Comparison of ENCODE assay signal across 1 cellular context in genomic region chr4:112114452-112114851, GRCh38.
TF ChIP-seq lines count a peak whose summit lies in the region.

No MANE protein-coding gene starts in this region.

TF ChIP-seq in A549, 52 proteins besides CTCF, POLR2A, EP300 and RAD21 (continued from another document):
- no peak for TF ChIP-seq ZFP36 (IDR thresholded peaks at IDR 0.05; ENCODE audit: borderline replicate concordance, partially characterized antibody)
- TF ChIP-seq GATA3 (IDR thresholded peaks at IDR 0.05; ENCODE audit: borderline replicate concordance): no peak
- TF ChIP-seq EHF (CRISPR knock-in tag; IDR thresholded peaks at IDR 0.05): no peak
- TF ChIP-seq ELK1 (IDR thresholded peaks at IDR 0.05; ENCODE audit: low read depth, low read length): no peak
- TF ChIP-seq ZSCAN20 (CRISPR knock-in tag; IDR thresholded peaks at IDR 0.05): no peak
- TF ChIP-seq FOSL2 (IDR thresholded peaks at IDR 0.05): no peak
- TF ChIP-seq FOSL2 (CRISPR knock-in tag; IDR thresholded peaks at IDR 0.05): no peak
- no peak for TF ChIP-seq JUNB (IDR thresholded peaks at IDR 0.05)
- no peak for TF ChIP-seq PHF8 (IDR thresholded peaks at IDR 0.05; ENCODE audit: borderline replicate concordance, low read depth)
- no peak for TF ChIP-seq SREBF2 (IDR thresholded peaks at IDR 0.05)
- TF ChIP-seq MYC (IDR thresholded peaks at IDR 0.05; ENCODE audit: borderline replicate concordance, low read length): no peak
